Comparison of ENCODE assay signal across 1 cellular context in the genomic region with DNA sequence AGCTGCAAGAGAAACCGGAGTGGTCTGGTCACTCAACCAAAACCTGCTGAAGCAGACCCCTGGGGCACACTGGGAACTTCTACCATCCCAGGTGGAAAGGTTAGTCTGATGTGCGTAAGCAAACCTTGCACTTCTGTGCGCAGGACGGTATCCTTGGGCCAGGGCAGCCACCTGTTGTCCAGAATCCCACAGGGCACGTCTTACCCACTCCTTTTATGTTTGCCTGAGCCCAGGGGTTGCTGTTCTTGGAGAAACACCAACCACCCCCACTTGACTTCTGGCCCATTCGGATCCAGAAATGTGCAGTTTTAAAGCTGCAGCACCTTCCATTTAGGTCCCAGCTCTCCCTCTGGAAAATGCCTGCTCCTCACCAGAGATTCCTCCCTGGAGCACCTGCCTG.
TF ChIP-seq lines count a peak whose summit lies in the region.

No MANE protein-coding gene starts in this region.

TF ChIP-seq in K562, 482 proteins besides CTCF, POLR2A, EP300 and RAD21:
- TF ChIP-seq HSF4 (CRISPR knock-in tag; IDR thresholded peaks at IDR 0.05; ENCODE audit: borderline replicate concordance) (no peak), ZNF263 (CRISPR knock-in tag; IDR thresholded peaks at IDR 0.05; ENCODE audit: borderline replicate concordance) (peak; percentile 61; the same call in 1 of the 2 replicates)
TF ChIP-seq in K562: peak in this region for 1.
